8 cellular contexts compared by ENCODE assay signal in genomic region chr1:58848818-58849411, GRCh38.
DNase-seq lines count a peak whose midpoint lies in the region; ATAC-seq and TF ChIP-seq lines count a peak whose summit lies in the region.

No MANE protein-coding gene starts in this region.

- in situ Hi-C loops in G401 (cut with HindIII; ENCODE audit: low sequenced_read_pairs) = no loop called here

- peak; percentile 29 for TF ChIP-seq CTCF in fibroblast of pulmonary artery (IDR thresholded peaks at IDR 0.05; ENCODE audit: low read length, missing control alignments)

- no peak overlapping the region for H3K4me3 Mint-ChIP-seq in naive thymus-derived CD8-positive, alpha-beta T cell

- peak overlapping the region in 1 of 10 donors; percentile 19 for H3K27ac Mint-ChIP-seq in naive thymus-derived CD8-positive, alpha-beta T cell

- H3K9me3 Mint-ChIP-seq in naive thymus-derived CD8-positive, alpha-beta T cell = no peaks in the 10 kb centered on the region

- ATAC-seq in GM21381 (IDR thresholded peaks at IDR 0.05; ENCODE audit: unreplicated experiment) = no peak
- no peak for ATAC-seq in naive thymus-derived CD8-positive, alpha-beta T cell

- peaks cover 0 to 3% (median 0%) of the 10 kb centered on the region in 3 donors for H3K36me3 Mint-ChIP-seq in naive thymus-derived CD8-positive, alpha-beta T cell

- H3K27me3 Mint-ChIP-seq in naive thymus-derived CD8-positive, alpha-beta T cell = peaks cover 0 to 2% (median 0%) of the 10 kb centered on the region in 5 donors

- POLR2A ChIA-PET in naive thymus-derived CD8-positive, alpha-beta T cell (lab: Charles Lee) = interaction anchor here (0.9 kb wide), 1 partner anchor 65 kb away, joined by 3 read pairs; the partner anchor contains the start of gene JUN

- peaks cover 0 to 12% (median 5%) of the 10 kb centered on the region in 4 donors for H3K4me1 Mint-ChIP-seq in naive thymus-derived CD8-positive, alpha-beta T cell

- H3K4me3 ChIP-seq in fibroblast of pulmonary artery (replicated peaks; ENCODE audit: low read depth, low read length) = no peak overlapping the region

- DNase-seq in G401 (ENCODE audit: low spot score) = peak; percentile 82
- DNase-seq in RKO (ENCODE audit: low spot score) = peak; percentile 100
- DNase-seq in fibroblast of pulmonary artery (ENCODE audit: low read depth) = peak; percentile 98
- DNase-seq in pons (ENCODE audit: low spot score) = peak; percentile 52
- no peak for DNase-seq in ecto neural progenitor cell (ENCODE audit: low spot score)
- DNase-seq in NCI-H524 (lab: John Stamatoyannopoulos, UW) = no peak
- no peak for DNase-seq in naive thymus-derived CD8-positive, alpha-beta T cell

Comparison
In these comparisons a context has a peak if more than half of its experiments do, and no peak if none do; other contexts are left out.
1. DNase-seq: peak in G401 (single experiment), RKO (single experiment), fibroblast of pulmonary artery (single experiment) and pons (single experiment); none in ecto neural progenitor cell (single experiment), NCI-H524 (0 of 2) and naive thymus-derived CD8-positive, alpha-beta T cell (0 of 10).